Comparison of ENCODE assay signal across 1 cellular context in genomic region chr3:15269091-15269989, GRCh38.
TF ChIP-seq lines count a peak whose summit lies in the region.

No MANE protein-coding gene starts in this region.

TF ChIP-seq in K562, 482 proteins besides CTCF, POLR2A, EP300 and RAD21 (continued from another document and continues in another):
- TF ChIP-seq TRIM25 (IDR thresholded peaks at IDR 0.05; ENCODE audit: borderline replicate concordance): no peak
- TF ChIP-seq NRF1 (conservative IDR thresholded peaks at IDR 0.05 in 1 of 2, IDR thresholded peaks at IDR 0.05 in 1 of 2): peak; percentile 98 to 99
- no peak for TF ChIP-seq ZSCAN32 (CRISPR knock-in tag; IDR thresholded peaks at IDR 0.05)
- TF ChIP-seq SMAD2 (IDR thresholded peaks at IDR 0.05; ENCODE audit: low read depth, low read length): no peak
- 0 out of 2 replicates have a peak, but pooled peaks have one; percentile 27 for TF ChIP-seq TRIM28 (IDR thresholded peaks at IDR 0.05)
- TF ChIP-seq ETV5 (CRISPR knock-in tag; IDR thresholded peaks at IDR 0.05; ENCODE audit: low read depth): peak; percentile 22; the same call in 1 of the 2 replicates
- no peak for TF ChIP-seq ID3 (CRISPR knock-in tag; IDR thresholded peaks at IDR 0.05)
- TF ChIP-seq ID3 (tag; IDR thresholded peaks at IDR 0.05): 0 out of 2 replicates have a peak, but pooled peaks have one; percentile 26
- TF ChIP-seq PRDM10 (IDR thresholded peaks at IDR 0.05; ENCODE audit: partially characterized antibody): peak; percentile 11
- TF ChIP-seq YY1 (IDR thresholded peaks at IDR 0.05; ENCODE audit: borderline replicate concordance in 1 of 3, control insufficient read depth in 1 of 3, extremely low read depth in 1 of 3, insufficient read depth in 3 of 3, insufficient read length in 1 of 3, insufficient replicate concordance in 2 of 3, low read depth in 1 of 3, low read length in 2 of 3): peak in 2 of 3 experiments; percentile 38 to 81
- TF ChIP-seq ZNF449 (CRISPR knock-in tag; IDR thresholded peaks at IDR 0.05): 0 out of 2 replicates have a peak, but pooled peaks have one; percentile 27
- 0 out of 2 replicates have a peak, but pooled peaks have one; percentile 38 for TF ChIP-seq ZHX1 (conservative IDR thresholded peaks at IDR 0.05; ENCODE audit: low read length)
- peak; percentile 72; the same call in 1 of the 2 replicates for TF ChIP-seq SP1 (CRISPR knock-in tag; IDR thresholded peaks at IDR 0.05)
- TF ChIP-seq ZZZ3 (IDR thresholded peaks at IDR 0.05): no peak
- no peak for TF ChIP-seq ZNF780A (CRISPR knock-in tag; IDR thresholded peaks at IDR 0.05)
- peak; percentile 97 for TF ChIP-seq SMARCE1 (IDR thresholded peaks at IDR 0.05)
- peak; percentile 33; the same call in 1 of the 2 replicates for TF ChIP-seq ESRRA (IDR thresholded peaks at IDR 0.05; ENCODE audit: borderline replicate concordance, low read depth)
- peak; percentile 88 for TF ChIP-seq MTA3 (IDR thresholded peaks at IDR 0.05; ENCODE audit: borderline replicate concordance)
- no peak for TF ChIP-seq HLTF (IDR thresholded peaks at IDR 0.05)
- no peak for TF ChIP-seq PRMT5 (CRISPR knock-in tag; IDR thresholded peaks at IDR 0.05)
- TF ChIP-seq NFE2L1 (tag; IDR thresholded peaks at IDR 0.05; ENCODE audit: borderline replicate concordance, low read depth): peak; percentile 44; the same call in 1 of the 2 replicates
- TF ChIP-seq CEBPG (CRISPR knock-in tag; IDR thresholded peaks at IDR 0.05): no peak
- no peak for TF ChIP-seq CEBPG (tag; conservative IDR thresholded peaks at IDR 0.05 in 1 of 2, IDR thresholded peaks at IDR 0.05 in 1 of 2)
- peak; percentile 21; the same call in 1 of the 2 replicates for TF ChIP-seq NFRKB (IDR thresholded peaks at IDR 0.05; ENCODE audit: low read depth)
- no peak for TF ChIP-seq MCM3 (IDR thresholded peaks at IDR 0.05)
- peak in 1 of 2 experiments; percentile 64; a peak in 1 of 4 replicates for TF ChIP-seq NONO (IDR thresholded peaks at IDR 0.05; ENCODE audit: low read depth in 2 of 2, low read length in 1 of 2)
- TF ChIP-seq MITF (IDR thresholded peaks at IDR 0.05): peak; percentile 88
- TF ChIP-seq FOXM1 (IDR thresholded peaks at IDR 0.05; ENCODE audit: low read depth): no peak; the same call in 1 of the 2 replicates
- TF ChIP-seq FOXM1 (CRISPR knock-in tag; IDR thresholded peaks at IDR 0.05; ENCODE audit: low read depth): 0 out of 2 replicates have a peak, but pooled peaks have one; percentile 64
- no peak for TF ChIP-seq BMI1 (IDR thresholded peaks at IDR 0.05; ENCODE audit: low read length)
- TF ChIP-seq GATA2 (CRISPR knock-in tag; IDR thresholded peaks at IDR 0.05): peak; percentile 86
- TF ChIP-seq ZNF586 (CRISPR knock-in tag; conservative IDR thresholded peaks at IDR 0.05): 0 out of 2 replicates have a peak, but pooled peaks have one; percentile 53
- TF ChIP-seq BRF1 (IDR thresholded peaks at IDR 0.05; ENCODE audit: borderline replicate concordance, extremely low read depth, insufficient read length): no peak
- no peak for TF ChIP-seq MYBL2 (IDR thresholded peaks at IDR 0.05; ENCODE audit: low read depth)
- no peak for TF ChIP-seq MYBL2 (CRISPR knock-in tag; IDR thresholded peaks at IDR 0.05; ENCODE audit: borderline replicate concordance)
- peak; percentile 73 for TF ChIP-seq SOX6 (IDR thresholded peaks at IDR 0.05)
- TF ChIP-seq HES1 (IDR thresholded peaks at IDR 0.05; ENCODE audit: low read depth): 0 out of 2 replicates have a peak, but pooled peaks have one; percentile 37
- peak; percentile 95 for TF ChIP-seq TAF9B (IDR thresholded peaks at IDR 0.05; ENCODE audit: partially characterized antibody)
- no peak for TF ChIP-seq RBM25 (IDR thresholded peaks at IDR 0.05; ENCODE audit: low read depth, low read length, severe bottlenecking)
- peak; percentile 61 for TF ChIP-seq ZNF354B (CRISPR knock-in tag; IDR thresholded peaks at IDR 0.05)
- TF ChIP-seq ZNF133 (CRISPR knock-in tag; IDR thresholded peaks at IDR 0.05): 0 out of 2 replicates have a peak, but pooled peaks have one; percentile 22
- TF ChIP-seq EGR1 (conservative IDR thresholded peaks at IDR 0.05): peak; percentile 92
- no peak for TF ChIP-seq PRPF4 (IDR thresholded peaks at IDR 0.05; ENCODE audit: insufficient read depth, low read depth, low read length, poor library complexity, severe bottlenecking)
- peak; percentile 100 for TF ChIP-seq JUND (IDR thresholded peaks at IDR 0.05; ENCODE audit: borderline replicate concordance, low read depth, low read length)
- peak; percentile 100 for TF ChIP-seq JUND (tag; IDR thresholded peaks at IDR 0.05; ENCODE audit: borderline replicate concordance, low read depth, low read length)
- peak; percentile 91 to 96 for TF ChIP-seq MNT (conservative IDR thresholded peaks at IDR 0.05)
- peak; percentile 86 for TF ChIP-seq SMAD4 (CRISPR knock-in tag; conservative IDR thresholded peaks at IDR 0.05)
- peak; percentile 90 for TF ChIP-seq L3MBTL2 (IDR thresholded peaks at IDR 0.05)
- 0 out of 2 replicates have a peak, but pooled peaks have one; percentile 12 for TF ChIP-seq KLF16 (IDR thresholded peaks at IDR 0.05)
- no peak for TF ChIP-seq SMARCB1 (IDR thresholded peaks at IDR 0.05; ENCODE audit: insufficient read length, low read depth)
- TF ChIP-seq ZKSCAN1 (IDR thresholded peaks at IDR 0.05; ENCODE audit: low read depth, low read length): 0 out of 2 replicates have a peak, but pooled peaks have one; percentile 16
- no peak for TF ChIP-seq ZC3H4 (CRISPR knock-in tag; IDR thresholded peaks at IDR 0.05; ENCODE audit: borderline replicate concordance)
- TF ChIP-seq ZC3H11A (IDR thresholded peaks at IDR 0.05; ENCODE audit: low read depth, low read length): 0 out of 2 replicates have a peak, but pooled peaks have one; percentile 14
- TF ChIP-seq NFIC (IDR thresholded peaks at IDR 0.05): peak; percentile 93
- TF ChIP-seq ZNF512 (tag; IDR thresholded peaks at IDR 0.05): no peak
- TF ChIP-seq ZFP30 (CRISPR knock-in tag; IDR thresholded peaks at IDR 0.05; ENCODE audit: borderline replicate concordance): no peak
